Comparison of ENCODE assay signal across 1 cellular context in the genomic region with DNA sequence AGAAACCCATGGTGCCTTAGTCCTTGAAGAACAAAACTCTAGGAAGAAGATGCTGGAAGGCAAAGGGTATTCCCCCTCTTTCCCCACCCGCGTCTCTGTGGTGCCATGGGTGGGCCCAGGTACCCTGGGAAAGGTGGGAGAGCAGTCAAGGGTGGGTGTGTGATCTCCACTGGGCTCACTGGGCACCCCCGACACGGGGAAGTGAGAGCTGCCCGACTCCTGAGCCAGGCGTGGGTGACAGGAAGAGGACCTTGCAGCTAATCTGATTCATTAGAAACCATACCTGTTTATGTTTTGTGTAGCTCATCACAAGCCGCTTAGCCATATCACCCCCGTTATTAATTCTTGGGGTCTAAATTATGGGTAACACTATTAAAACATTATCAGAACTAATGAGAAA.
TF ChIP-seq lines count a peak whose summit lies in the region.

No MANE protein-coding gene starts in this region.

TF ChIP-seq in GM23338, 12 proteins besides CTCF, POLR2A, EP300 and RAD21 (continued from another document):
- TF ChIP-seq STAT1 (IDR thresholded peaks at IDR 0.05; ENCODE audit: unreplicated experiment): no peak
- TF ChIP-seq POLR2AphosphoS5 (IDR thresholded peaks at IDR 0.05; ENCODE audit: low read depth): no peak
- no peak for TF ChIP-seq CREB1 (CRISPR knock-in tag; IDR thresholded peaks at IDR 0.05; ENCODE audit: low read depth)
